ENCODE assay signal across 8 cellular contexts in genomic region chr14:93085916-93086315, GRCh38. TPM values are rescaled to one million over a fixed set of nuclear protein-coding genes. Genes with fewer than 3 reads are reported as not detected.
DNase-seq lines count a peak whose midpoint lies in the region; ATAC-seq, FAIRE-seq and TF ChIP-seq lines count a peak whose summit lies in the region.

No MANE protein-coding gene starts in this region.

- no peaks in the 10 kb centered on the region for H3K36me3 Mint-ChIP-seq in astrocyte (ENCODE audit: low read depth, unreplicated experiment)

- peaks cover 8% of the 10 kb centered on the region for H3K4me1 ChIP-seq in astrocyte (ENCODE audit: insufficient read depth, low read length)

- peaks cover 11% of the 10 kb centered on the region for H3K4me1 Mint-ChIP-seq in astrocyte (ENCODE audit: low read depth, unreplicated experiment)

- H3K4me3 ChIP-seq in astrocyte (ENCODE audit: insufficient read depth, low read depth, low read length) = no peak overlapping the region

- no peak overlapping the region for H3K9ac ChIP-seq in astrocyte (ENCODE audit: low read length)

- DNase-seq in astrocyte (ENCODE audit: low read depth) (peak; percentile 24), islet precursor cell (peak; percentile 91), SK-N-DZ (ENCODE audit: low spot score) (no peak), GM10266 (ENCODE audit: extremely low spot score) (no peak)
- no peak for DNase-seq in stimulated activated CD4-positive, alpha-beta T cell treated with anti-CD3 and anti-CD28 coated beads, Interleukin-4, amount 100 ng/mL, for 24 hours

- no peaks in the 10 kb centered on the region for H3K9me3 ChIP-seq in astrocyte (ENCODE audit: insufficient read depth, low read depth, low read length)

- no peak overlapping the region for H2AFZ ChIP-seq in astrocyte (ENCODE audit: low read depth, low read length)

- no peaks in the 10 kb centered on the region for H3K9me3 Mint-ChIP-seq in astrocyte (ENCODE audit: unreplicated experiment)

- no peaks in the 10 kb centered on the region for H3K27me3 ChIP-seq in astrocyte (ENCODE audit: insufficient read depth, low read length)

- no peak overlapping the region for H3K27ac Mint-ChIP-seq in astrocyte (ENCODE audit: unreplicated experiment)

- H3K4me2 ChIP-seq in astrocyte (ENCODE audit: low read length) = no peak overlapping the region

- no peak for FAIRE-seq in astrocyte (lab: Jason Lieb, UNC)

- no peaks in the 10 kb centered on the region for H3K36me3 ChIP-seq in astrocyte (ENCODE audit: insufficient read depth, low read length)

- H3K79me2 ChIP-seq in astrocyte (ENCODE audit: insufficient read depth, low read length) = no peaks in the 10 kb centered on the region

- H3K27ac ChIP-seq in C4-2B (peak overlapping the region; percentile 90), astrocyte (ENCODE audit: low read depth, low read length) (no peak overlapping the region)

- no peak overlapping the region for H3K4me3 Mint-ChIP-seq in astrocyte (ENCODE audit: unreplicated experiment)

- TF ChIP-seq CTCF in C4-2B (conservative IDR thresholded peaks at IDR 0.05) (no peak), astrocyte (IDR thresholded peaks at IDR 0.05; ENCODE audit: insufficient read depth, low read depth, low read length) (no peak), GM10266 (IDR thresholded peaks at IDR 0.05; ENCODE audit: control insufficient read depth, insufficient read depth, low read depth, missing control alignments) (no peak)

- peaks cover 41% of the 10 kb centered on the region for H3K27me3 Mint-ChIP-seq in astrocyte (ENCODE audit: low read depth, unreplicated experiment)

- ATAC-seq in HG02981 (IDR thresholded peaks at IDR 0.05; ENCODE audit: unreplicated experiment) (peak; percentile 10), HG03378 (IDR thresholded peaks at IDR 0.05; ENCODE audit: unreplicated experiment) (no peak)

- H4K20me1 ChIP-seq in astrocyte (ENCODE audit: insufficient read depth, low read length) = peaks cover 67% of the 10 kb centered on the region

RNA-seq across cellular contexts. Expression of gene ITPK1, which starts 29.8 kb away (rescaled TPM):
- 11.2 and 13.0 TPM in 2 replicates for total RNA-seq in astrocyte
- 32.3 and 42.2 TPM in 2 replicates for polyA plus RNA-seq in SK-N-DZ (2014; cell fraction: cytosol; rRNA removed)
- 16.4 and 32.0 TPM in 2 replicates for polyA plus RNA-seq in SK-N-DZ (2014; cell fraction: nucleus; rRNA removed)

Comparison
In these comparisons a context has a peak if more than half of its experiments do, and no peak if none do; other contexts are left out.
1. DNase-seq: peak in astrocyte (single experiment) and islet precursor cell (single experiment); none in SK-N-DZ (single experiment), stimulated activated CD4-positive, alpha-beta T cell treated with anti-CD3 and anti-CD28 coated beads, Interleukin-4, amount 100 ng/mL, for 24 hours (single experiment) and GM10266 (single experiment).